Comparison of ENCODE assay signal across 24 cellular contexts in genomic region chr1:7385471-7386225, GRCh38.
DNase-seq lines count a peak whose midpoint lies in the region; TF ChIP-seq lines count a peak whose summit lies in the region.
"Had no signal": no experiment of that assay in that cellular context is flagged by ENCODE, and none has a peak within 500 bp of the region (broad histone marks: within the 10 kb centered on the region; RNA-seq: fewer than 3 reads in every experiment).

No MANE protein-coding gene starts in this region.

- no peak overlapping the region for H3K4me3 Mint-ChIP-seq in activated T-cell treated with anti-CD3 and anti-CD28 coated beads, Interleukin-2, amount 50 U/mL, for 24 hours
- H3K4me3 Mint-ChIP-seq in neural progenitor cell, result no peak overlapping the region
- H3K4me3 Mint-ChIP-seq: activated naive CD8-positive, alpha-beta T cell treated with anti-CD3 and anti-CD28 coated beads, Interleukin-2, amount 50 U/mL, for 24 hours; B cell; brain; nephron; stimulated activated effector memory CD8-positive, alpha-beta T cell treated with anti-CD3 and anti-CD28 coated beads, Interleukin-12 subunit alpha, Interleukin-12 subunit beta, amount 100 ng/mL, for 72 hours; T-helper 1 cell treated with Interleukin-12 subunit alpha and Interleukin-12 subunit beta and Interleukin-4 antibody, amounts not matched to agents 30 μg/mL and 1 μg/mL, for 36 hours had no signal

- TF ChIP-seq POLR2A in vagina (IDR thresholded peaks at IDR 0.05), result no peak

- no peaks in the 10 kb centered on the region for H3K36me3 ChIP-seq in neural progenitor cell
- no peaks in the 10 kb centered on the region for H3K36me3 ChIP-seq in vagina
- H3K36me3 ChIP-seq: SJCRH30 had no signal

- no peak for TF ChIP-seq CTCF in coronary artery (IDR thresholded peaks at IDR 0.05)
- no peak for TF ChIP-seq CTCF in neural progenitor cell (IDR thresholded peaks at IDR 0.05)
- TF ChIP-seq CTCF in vagina (IDR thresholded peaks at IDR 0.05), result no peak

- H3K4me3 ChIP-seq in coronary artery, result no peak overlapping the region
- no peak overlapping the region for H3K4me3 ChIP-seq in neural progenitor cell
- no peak overlapping the region for H3K4me3 ChIP-seq in vagina
- H3K4me3 ChIP-seq: A549, GM12878, SJCRH30 had no signal

- intact Hi-C loops in vagina (cut with DNase I), result no loop called here

- H3K27ac Mint-ChIP-seq in activated T-cell treated with anti-CD3 and anti-CD28 coated beads, Interleukin-2, amount 50 U/mL, for 24 hours, result no peak overlapping the region
- peak overlapping the region; percentile 74 for H3K27ac Mint-ChIP-seq in neural progenitor cell
- H3K27ac Mint-ChIP-seq: activated naive CD8-positive, alpha-beta T cell treated with anti-CD3 and anti-CD28 coated beads, Interleukin-2, amount 50 U/mL, for 24 hours; B cell; nephron; progenitor cell of endocrine pancreas; stimulated activated effector memory CD8-positive, alpha-beta T cell treated with anti-CD3 and anti-CD28 coated beads, Interleukin-12 subunit alpha, Interleukin-12 subunit beta, amount 100 ng/mL, for 72 hours; T-helper 1 cell treated with Interleukin-12 subunit alpha and Interleukin-12 subunit beta and Interleukin-4 antibody, amounts not matched to agents 30 μg/mL and 1 μg/mL, for 36 hours had no signal

- H2AFZ ChIP-seq in neural progenitor cell (replicated peaks), result no peak overlapping the region

- H3K4me1 ChIP-seq in neural progenitor cell (peaks cover 23% of the 10 kb centered on the region), vagina (peaks cover 24% of the 10 kb centered on the region)

- no peaks in the 10 kb centered on the region for H3K9me3 ChIP-seq in neural progenitor cell (ENCODE audit: low read depth)
- H3K9me3 ChIP-seq in vagina, result no peaks in the 10 kb centered on the region
- H3K9me3 ChIP-seq: A549, SJCRH30 had no signal

- H3K27me3 Mint-ChIP-seq in activated T-cell treated with anti-CD3 and anti-CD28 coated beads, Interleukin-2, amount 50 U/mL, for 24 hours, result peaks cover 1% of the 10 kb centered on the region
- peaks cover 7% of the 10 kb centered on the region for H3K27me3 Mint-ChIP-seq in neural progenitor cell (ENCODE audit: insufficient read depth, low read depth)
- H3K27me3 Mint-ChIP-seq: activated naive CD8-positive, alpha-beta T cell treated with anti-CD3 and anti-CD28 coated beads, Interleukin-2, amount 50 U/mL, for 24 hours; B cell had no signal

- no peak overlapping the region for H3K9ac ChIP-seq in neural progenitor cell

- H3K36me3 Mint-ChIP-seq in activated T-cell treated with anti-CD3 and anti-CD28 coated beads, Interleukin-2, amount 50 U/mL, for 24 hours (ENCODE audit: low read depth), result no peaks in the 10 kb centered on the region
- no peaks in the 10 kb centered on the region for H3K36me3 Mint-ChIP-seq in neural progenitor cell
- H3K36me3 Mint-ChIP-seq: brain; stimulated activated effector memory CD8-positive, alpha-beta T cell treated with anti-CD3 and anti-CD28 coated beads, Interleukin-12 subunit alpha, Interleukin-12 subunit beta, amount 100 ng/mL, for 72 hours had no signal

- H3K79me2 ChIP-seq in neural progenitor cell (ENCODE audit: low read depth), result no peaks in the 10 kb centered on the region

- H3K9me3 Mint-ChIP-seq in activated T-cell treated with anti-CD3 and anti-CD28 coated beads, Interleukin-2, amount 50 U/mL, for 24 hours, result no peaks in the 10 kb centered on the region
- H3K9me3 Mint-ChIP-seq in neural progenitor cell, result no peaks in the 10 kb centered on the region
- H3K9me3 Mint-ChIP-seq: activated naive CD8-positive, alpha-beta T cell treated with anti-CD3 and anti-CD28 coated beads, Interleukin-2, amount 50 U/mL, for 24 hours; T-helper 1 cell treated with Interleukin-12 subunit alpha and Interleukin-12 subunit beta and Interleukin-4 antibody, amounts not matched to agents 30 μg/mL and 1 μg/mL, for 36 hours had no signal

- no peak overlapping the region for H3K4me2 ChIP-seq in neural progenitor cell
- H3K4me2 ChIP-seq: A549 had no signal

- H3K27ac ChIP-seq in coronary artery (no peak overlapping the region), neural progenitor cell (no peak overlapping the region), vagina (no peak overlapping the region)
- H3K27ac ChIP-seq: SJCRH30 had no signal

- H4K20me1 ChIP-seq in neural progenitor cell (ENCODE audit: low read depth), result no peaks in the 10 kb centered on the region

- H3K27me3 ChIP-seq in neural progenitor cell (no peaks in the 10 kb centered on the region), vagina (no peaks in the 10 kb centered on the region)
- H3K27me3 ChIP-seq: SJCRH30 had no signal

- peak; percentile 11 for DNase-seq in activated T-cell treated with anti-CD3 and anti-CD28 coated beads, Interleukin-2, amount 50 U/mL, for 24 hours
- no peak for DNase-seq in activated T-cell treated with anti-CD3 and anti-CD28 coated beads, Interleukin-2, amount 50 U/mL, for 48 hours
- peak; percentile 52 for DNase-seq in coronary artery (ENCODE audit: low spot score)
- DNase-seq in neural progenitor cell (ENCODE audit: low spot score), result no peak
- peak; percentile 60 to 85 for DNase-seq in vagina (ENCODE audit: extremely low spot score in 2 of 2)
- DNase-seq in NCI-H774 (lab: John Stamatoyannopoulos, UW), result no peak
- no peak for DNase-seq in HT-29 (ENCODE audit: low spot score)
- no peak for DNase-seq in UCSD-AML1 (lab: John Stamatoyannopoulos, UW; ENCODE audit: unreplicated experiment)
- DNase-seq: activated CD4-positive, alpha-beta T cell treated with anti-CD3 and anti-CD28 coated beads for 4 hours; activated effector memory CD4-positive, alpha-beta T cell treated with anti-CD3 and anti-CD28 coated beads, Interleukin-2, amount 50 U/mL, for 16 hours; activated naive CD8-positive, alpha-beta T cell treated with anti-CD3 and anti-CD28 coated beads, Interleukin-2, amount 50 U/mL, for 24 hours; DMS53; KG1; PC-3; stimulated activated CD4-positive, alpha-beta T cell treated with anti-CD3 and anti-CD28 coated beads, Interleukin-1b, Interleukin-23, amount 100 ng/mL, for 48 hours had no signal

- H3K4me1 Mint-ChIP-seq in activated T-cell treated with anti-CD3 and anti-CD28 coated beads, Interleukin-2, amount 50 U/mL, for 24 hours (ENCODE audit: low read depth), result no peaks in the 10 kb centered on the region
- peaks cover 30% of the 10 kb centered on the region for H3K4me1 Mint-ChIP-seq in neural progenitor cell
- H3K4me1 Mint-ChIP-seq: activated naive CD8-positive, alpha-beta T cell treated with anti-CD3 and anti-CD28 coated beads, Interleukin-2, amount 50 U/mL, for 24 hours; B cell; stimulated activated effector memory CD8-positive, alpha-beta T cell treated with anti-CD3 and anti-CD28 coated beads, Interleukin-12 subunit alpha, Interleukin-12 subunit beta, amount 100 ng/mL, for 72 hours had no signal

- no peaks in the 10 kb centered on the region for H3F3A ChIP-seq in neural progenitor cell (ENCODE audit: low read depth)

Comparison
In these comparisons a context has a peak if more than half of its experiments do, and no peak if none do; other contexts are left out.
1. DNase-seq: peak in activated T-cell treated with anti-CD3 and anti-CD28 coated beads, Interleukin-2, amount 50 U/mL, for 24 hours (single experiment), coronary artery (single experiment) and vagina (2 of 2); none in activated T-cell treated with anti-CD3 and anti-CD28 coated beads, Interleukin-2, amount 50 U/mL, for 48 hours (0 of 2), neural progenitor cell (single experiment), NCI-H774 (single experiment), HT-29 (single experiment) and UCSD-AML1 (single experiment).